11 cellular contexts compared by ENCODE assay signal in the genomic region with DNA sequence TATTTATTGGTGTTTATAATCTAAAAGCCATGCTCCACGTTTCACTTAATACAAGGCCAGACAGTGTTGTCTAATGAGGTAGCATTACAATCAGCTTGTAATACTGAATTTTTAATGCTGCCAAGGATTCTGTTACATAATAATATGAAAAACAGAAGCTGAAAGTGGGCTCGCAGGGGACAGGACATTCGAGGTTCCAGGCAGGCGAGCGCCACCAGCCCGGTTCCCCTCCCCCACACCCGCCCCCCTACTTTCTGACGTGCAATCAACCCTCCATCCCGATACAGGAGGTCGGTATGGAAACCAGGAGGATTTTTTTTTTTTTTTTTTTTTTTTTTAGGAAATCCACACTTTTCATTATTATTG. TPM values are rescaled to one million over a fixed set of nuclear protein-coding genes. Genes with fewer than 3 reads are reported as not detected.
A peak's percentile ranks its signal among the peaks of the same experiment; 100 is the strongest.
DNase-seq lines count a peak whose midpoint lies in the region; ATAC-seq, FAIRE-seq and TF ChIP-seq lines count a peak whose summit lies in the region.
"Had no signal": no experiment of that assay in that cellular context is flagged by ENCODE, and none has a peak within 500 bp of the region (broad histone marks: within the 10 kb centered on the region; RNA-seq: fewer than 3 reads in every experiment).

No MANE protein-coding gene starts in this region.

- TF ChIP-seq POLR2A in spleen (IDR thresholded peaks at IDR 0.05) = no peak

- no peaks in the 10 kb centered on the region for H3K36me3 ChIP-seq in HUES48 (ENCODE audit: control insufficient read depth, insufficient read depth, low read length)
- no peaks in the 10 kb centered on the region for H3K36me3 ChIP-seq in kidney (ENCODE audit: control insufficient read depth in 1 of 2, insufficient read depth in 2 of 2, low read length in 2 of 2)
- H3K36me3 ChIP-seq in spleen = no peaks in the 10 kb centered on the region

- no peak for FAIRE-seq in kidney (lab: Jason Lieb, UNC)

- ATAC-seq in SK-N-SH treated with all-trans-retinoic acid at 6 μM for 48 hours (peak; percentile 5; the same call in 2 of the 3 replicates), HG03025 (IDR thresholded peaks at IDR 0.05; ENCODE audit: low FRiP score, unreplicated experiment) (no peak)

- intact Hi-C loops in kidney (cut with DNase I) (no loop called here), spleen (cut with DNase I; ENCODE audit: low total_unique reads) (loop anchor here (10.0 kb wide), 1 partner anchor 219 kb away; no protein-coding TSS in a partner anchor)

- H3K9me3 ChIP-seq in HUES48 (ENCODE audit: control insufficient read depth, insufficient read depth, low read length) = no peaks in the 10 kb centered on the region
- no peaks in the 10 kb centered on the region for H3K9me3 ChIP-seq in kidney (ENCODE audit: control insufficient read depth in 1 of 2, low read length in 2 of 2)
- no peaks in the 10 kb centered on the region for H3K9me3 ChIP-seq in spleen
- H3K9me3 ChIP-seq: mucosa of descending colon had no signal

- H3K4me1 ChIP-seq in HUES48 (ENCODE audit: control insufficient read depth, insufficient read depth, low read length) (peaks cover 80% of the 10 kb centered on the region), kidney (ENCODE audit: control insufficient read depth in 1 of 2, insufficient read depth in 1 of 2, low read depth in 1 of 2, low read length in 2 of 2) (peaks cover 16 to 20% of the 10 kb centered on the region in 2 donors), spleen (peaks cover 8 to 67% (median 35%) of the 10 kb centered on the region in 6 donors)

- H3K27ac ChIP-seq in HUES48 (ENCODE audit: low read depth, low read length) (no peak overlapping the region), kidney (ENCODE audit: low read depth in 2 of 2, low read length in 2 of 2) (peak overlapping the region; percentile 85 to 86), spleen (peak overlapping the region in 7 of 8 donors; percentile 44 to 91 (median 72))

- DNase-seq in kidney = no peak
- no peak for DNase-seq in spleen
- DNase-seq in NCI-H1048 (lab: John Stamatoyannopoulos, UW) = no peak
- no peak for DNase-seq in NCI-H187 (lab: John Stamatoyannopoulos, UW)
- DNase-seq in kidney tubule cell (ENCODE audit: low spot score) = no peak
- DNase-seq: GDM1, Kasumi-1 had no signal

- H3K27me3 ChIP-seq in HUES48 (ENCODE audit: control insufficient read depth, insufficient read depth, low read length) (peaks cover 85% of the 10 kb centered on the region), spleen (replicated peaks in 1 of 7) (peaks cover 0 to 21% (median 0%) of the 10 kb centered on the region in 7 donors)

- H3K9ac ChIP-seq in HUES48 (ENCODE audit: low read depth, low read length) (no peak overlapping the region), kidney (ENCODE audit: low read length in 2 of 2) (peak overlapping the region in 1 of 2 donors; percentile 55)

- TF ChIP-seq CTCF in kidney (IDR thresholded peaks at IDR 0.05; ENCODE audit: borderline replicate concordance, extremely low read depth, insufficient read depth) (no peak), spleen (IDR thresholded peaks at IDR 0.05 in 8 of 11, conservative IDR thresholded peaks at IDR 0.05 in 3 of 11) (no peak)

- H3K4me3 ChIP-seq in HUES48 (ENCODE audit: low read depth, low read length) = peak overlapping the region; percentile 51; the same call in 1 of the 2 replicates
- no peak overlapping the region for H3K4me3 ChIP-seq in kidney (ENCODE audit: low read length in 2 of 2)
- H3K4me3 ChIP-seq in spleen = no peak overlapping the region
- H3K4me3 ChIP-seq: mucosa of descending colon had no signal

- 40 to 54% (median 51%) methylated on average over 10 of the region's 10 CpGs for WGBS in spleen, 5 donors

TF ChIP-seq in SK-N-SH treated with all-trans-retinoic acid at 6 μM for 48 hours, 23 proteins besides CTCF, POLR2A, EP300 and RAD21:
- TF ChIP-seq ZNF70 (CRISPR knock-in tag; IDR thresholded peaks at IDR 0.05) (no peak), OSR1 (CRISPR knock-in tag; IDR thresholded peaks at IDR 0.05) (no peak), RARB (CRISPR knock-in tag; IDR thresholded peaks at IDR 0.05) (no peak), TOX (CRISPR knock-in tag; IDR thresholded peaks at IDR 0.05; ENCODE audit: borderline replicate concordance) (no peak), ZFP30 (CRISPR knock-in tag; IDR thresholded peaks at IDR 0.05) (no peak)
- TF ChIP-seq, protein P1, sequence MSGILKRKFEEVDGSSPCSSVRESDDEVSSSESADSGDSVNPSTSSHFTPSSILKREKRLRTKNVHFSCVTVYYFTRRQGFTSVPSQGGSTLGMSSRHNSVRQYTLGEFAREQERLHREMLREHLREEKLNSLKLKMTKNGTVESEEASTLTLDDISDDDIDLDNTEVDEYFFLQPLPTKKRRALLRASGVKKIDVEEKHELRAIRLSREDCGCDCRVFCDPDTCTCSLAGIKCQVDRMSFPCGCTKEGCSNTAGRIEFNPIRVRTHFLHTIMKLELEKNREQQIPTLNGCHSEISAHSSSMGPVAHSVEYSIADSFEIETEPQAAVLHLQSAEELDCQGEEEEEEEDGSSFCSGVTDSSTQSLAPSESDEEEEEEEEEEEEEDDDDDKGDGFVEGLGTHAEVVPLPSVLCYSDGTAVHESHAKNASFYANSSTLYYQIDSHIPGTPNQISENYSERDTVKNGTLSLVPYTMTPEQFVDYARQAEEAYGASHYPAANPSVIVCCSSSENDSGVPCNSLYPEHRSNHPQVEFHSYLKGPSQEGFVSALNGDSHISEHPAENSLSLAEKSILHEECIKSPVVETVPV (CRISPR knock-in tag; IDR thresholded peaks at IDR 0.05) = no peak
- TF ChIP-seq, protein P2, sequence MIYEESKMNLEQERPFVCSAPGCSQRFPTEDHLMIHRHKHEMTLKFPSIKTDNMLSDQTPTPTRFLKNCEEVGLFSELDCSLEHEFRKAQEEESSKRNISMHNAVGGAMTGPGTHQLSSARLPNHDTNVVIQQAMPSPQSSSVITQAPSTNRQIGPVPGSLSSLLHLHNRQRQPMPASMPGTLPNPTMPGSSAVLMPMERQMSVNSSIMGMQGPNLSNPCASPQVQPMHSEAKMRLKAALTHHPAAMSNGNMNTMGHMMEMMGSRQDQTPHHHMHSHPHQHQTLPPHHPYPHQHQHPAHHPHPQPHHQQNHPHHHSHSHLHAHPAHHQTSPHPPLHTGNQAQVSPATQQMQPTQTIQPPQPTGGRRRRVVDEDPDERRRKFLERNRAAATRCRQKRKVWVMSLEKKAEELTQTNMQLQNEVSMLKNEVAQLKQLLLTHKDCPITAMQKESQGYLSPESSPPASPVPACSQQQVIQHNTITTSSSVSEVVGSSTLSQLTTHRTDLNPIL (CRISPR knock-in tag; IDR thresholded peaks at IDR 0.05; ENCODE audit: low read depth) = no peak
- TF ChIP-seq, protein P3, sequence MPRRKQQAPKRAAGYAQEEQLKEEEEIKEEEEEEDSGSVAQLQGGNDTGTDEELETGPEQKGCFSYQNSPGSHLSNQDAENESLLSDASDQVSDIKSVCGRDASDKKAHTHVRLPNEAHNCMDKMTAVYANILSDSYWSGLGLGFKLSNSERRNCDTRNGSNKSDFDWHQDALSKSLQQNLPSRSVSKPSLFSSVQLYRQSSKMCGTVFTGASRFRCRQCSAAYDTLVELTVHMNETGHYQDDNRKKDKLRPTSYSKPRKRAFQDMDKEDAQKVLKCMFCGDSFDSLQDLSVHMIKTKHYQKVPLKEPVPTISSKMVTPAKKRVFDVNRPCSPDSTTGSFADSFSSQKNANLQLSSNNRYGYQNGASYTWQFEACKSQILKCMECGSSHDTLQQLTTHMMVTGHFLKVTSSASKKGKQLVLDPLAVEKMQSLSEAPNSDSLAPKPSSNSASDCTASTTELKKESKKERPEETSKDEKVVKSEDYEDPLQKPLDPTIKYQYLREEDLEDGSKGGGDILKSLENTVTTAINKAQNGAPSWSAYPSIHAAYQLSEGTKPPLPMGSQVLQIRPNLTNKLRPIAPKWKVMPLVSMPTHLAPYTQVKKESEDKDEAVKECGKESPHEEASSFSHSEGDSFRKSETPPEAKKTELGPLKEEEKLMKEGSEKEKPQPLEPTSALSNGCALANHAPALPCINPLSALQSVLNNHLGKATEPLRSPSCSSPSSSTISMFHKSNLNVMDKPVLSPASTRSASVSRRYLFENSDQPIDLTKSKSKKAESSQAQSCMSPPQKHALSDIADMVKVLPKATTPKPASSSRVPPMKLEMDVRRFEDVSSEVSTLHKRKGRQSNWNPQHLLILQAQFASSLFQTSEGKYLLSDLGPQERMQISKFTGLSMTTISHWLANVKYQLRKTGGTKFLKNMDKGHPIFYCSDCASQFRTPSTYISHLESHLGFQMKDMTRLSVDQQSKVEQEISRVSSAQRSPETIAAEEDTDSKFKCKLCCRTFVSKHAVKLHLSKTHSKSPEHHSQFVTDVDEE (CRISPR knock-in tag; IDR thresholded peaks at IDR 0.05) = no peak

RNA-seq across cellular contexts. Expression of a gene that starts 6.2 kb away (rescaled TPM):
- 29.3 TPM for total RNA-seq in kidney
- 2.3 TPM for polyA plus RNA-seq in kidney (ENCODE audit: insufficient read depth, low read depth, low replicate concordance)
- total RNA-seq in spleen = 10 to 100 TPM in 6 of 7 donors, 1 to 10 TPM in 1; 9.1 to 18.5 (median 12.5) TPM
- polyA plus RNA-seq in spleen = 1 to 10 TPM in 1 of 3 donors, under 1 TPM in 2; 0.47 to 1.5 (median 0.52) TPM
